21 cellular contexts compared by ENCODE assay signal in genomic region chr20:53515749-53516148, GRCh38.
DNase-seq lines count a peak whose midpoint lies in the region; ATAC-seq, FAIRE-seq and TF ChIP-seq lines count a peak whose summit lies in the region.
"Had no signal": no experiment of that assay in that cellular context is flagged by ENCODE, and none has a peak within 500 bp of the region (broad histone marks: within the 10 kb centered on the region; RNA-seq: fewer than 3 reads in every experiment).

No MANE protein-coding gene starts in this region.

- no peaks in the 10 kb centered on the region for H4K20me1 ChIP-seq in HepG2 (ENCODE audit: insufficient read depth, low read length)
- H4K20me1 ChIP-seq: BLaER1 treated with 17β-estradiol and CSF1 and Interleukin-3, amounts not matched to agents 10 nM and 100 nM had no signal

- POLR2A ChIA-PET in HepG2 (lab: Yijun Ruan, JAX): no interaction called here

- H2AFZ ChIP-seq in HepG2 (ENCODE audit: low read length): no peak overlapping the region

- no peak for FAIRE-seq in HepG2 (lab: Jason Lieb, UNC)
- FAIRE-seq: GM12892, GM19239, H1, HTR-8/SVneo had no signal

- no peak for TF ChIP-seq RAD21 in HepG2 (CRISPR knock-in tag; IDR thresholded peaks at IDR 0.05)

- WGBS in HepG2 (ENCODE audit: low lambda C conversion rate): 2% methylated on average over 4 of the region's 4 CpGs
- WGBS in right lobe of liver (ENCODE audit: insufficient coverage, low coverage, low lambda C conversion rate, missing lambda C conversion rate): 31% methylated on average over 4 of the region's 4 CpGs

- H3K4me1 ChIP-seq in HepG2 (ENCODE audit: insufficient read depth, low read length) (peaks cover 41% of the 10 kb centered on the region), right lobe of liver (no peaks in the 10 kb centered on the region)

- TF ChIP-seq EP300 in HepG2 (IDR thresholded peaks at IDR 0.05; ENCODE audit: low read depth in 2 of 2, low read length in 2 of 2) (no peak), HepG2 (CRISPR knock-in tag; IDR thresholded peaks at IDR 0.05; ENCODE audit: borderline replicate concordance) (no peak)

- no peaks in the 10 kb centered on the region for H3K36me3 Mint-ChIP-seq in activated T-cell treated with anti-CD3 and anti-CD28 coated beads, Interleukin-2, amount 50 U/mL, for 4 hours (ENCODE audit: insufficient read depth)
- H3K36me3 Mint-ChIP-seq: CD8-positive, alpha-beta T cell had no signal

- H3K9me3 Mint-ChIP-seq in activated T-cell treated with anti-CD3 and anti-CD28 coated beads, Interleukin-2, amount 50 U/mL, for 4 hours: no peaks in the 10 kb centered on the region
- H3K9me3 Mint-ChIP-seq: CD8-positive, alpha-beta T cell had no signal

- DNase-seq in HepG2 (ENCODE audit: low spot score) (peak; percentile 77), right lobe of liver (no peak), HuH-7 (ENCODE audit: low spot score) (peak; percentile 26), ureter (ENCODE audit: low spot score) (peak; percentile 2)
- no peak for DNase-seq in activated T-cell treated with anti-CD3 and anti-CD28 coated beads, Interleukin-2, amount 50 U/mL, for 4 hours
- DNase-seq: 8988T; CD8-positive, alpha-beta T cell; DMS 273 treated with DMSO at 0.1 percent for 48 hours; DMS79; GDM1; H9; KG1 had no signal

- no peaks in the 10 kb centered on the region for H3K79me2 ChIP-seq in HepG2 (ENCODE audit: insufficient read depth, low read length)

- ATAC-seq in HepG2 (no peak), right lobe of liver (no peak), HG03342 (IDR thresholded peaks at IDR 0.05; ENCODE audit: unreplicated experiment) (no peak), GM18907 (IDR thresholded peaks at IDR 0.05; ENCODE audit: unreplicated experiment) (no peak)
- no peak for ATAC-seq in activated T-cell treated with anti-CD3 and anti-CD28 coated beads, Interleukin-2, amount 50 U/mL, for 4 hours
- ATAC-seq: CD8-positive, alpha-beta T cell had no signal

- H3K9me3 ChIP-seq in HepG2 (ENCODE audit: low read length): no peaks in the 10 kb centered on the region
- H3K9me3 ChIP-seq in right lobe of liver: no peaks in the 10 kb centered on the region
- H3K9me3 ChIP-seq: BLaER1 treated with 17β-estradiol and CSF1 and Interleukin-3, amounts not matched to agents 10 nM and 100 nM had no signal

- no peak overlapping the region for H3K9ac ChIP-seq in HepG2 (ENCODE audit: insufficient read depth, low read depth, low read length)
- H3K9ac ChIP-seq: BLaER1 treated with 17β-estradiol and CSF1 and Interleukin-3, amounts not matched to agents 10 nM and 100 nM had no signal

- no peak overlapping the region for H3K4me2 ChIP-seq in HepG2 (ENCODE audit: low read depth, low read length)
- H3K4me2 ChIP-seq: BLaER1 treated with 17β-estradiol and CSF1 and Interleukin-3, amounts not matched to agents 10 nM and 100 nM had no signal

- H3K36me3 ChIP-seq in HepG2 (replicated peaks in 1 of 2; ENCODE audit: control insufficient read depth in 1 of 2, insufficient read depth in 2 of 2, low read length in 2 of 2): no peaks in the 10 kb centered on the region
- no peaks in the 10 kb centered on the region for H3K36me3 ChIP-seq in right lobe of liver
- H3K36me3 ChIP-seq: BLaER1 treated with 17β-estradiol and CSF1 and Interleukin-3, amounts not matched to agents 10 nM and 100 nM had no signal

- TF ChIP-seq POLR2A in HepG2 (IDR thresholded peaks at IDR 0.05; ENCODE audit: insufficient read depth in 1 of 2, low read depth in 2 of 2, low read length in 2 of 2) (no peak), right lobe of liver (IDR thresholded peaks at IDR 0.05) (no peak)

- no peak for TF ChIP-seq CTCF in HepG2 (CRISPR knock-in tag; IDR thresholded peaks at IDR 0.05)
- no peak for TF ChIP-seq CTCF in right lobe of liver (IDR thresholded peaks at IDR 0.05)
- no peak for TF ChIP-seq CTCF in VCaP (conservative IDR thresholded peaks at IDR 0.05)

- no TSS peak for BruUV-seq in HepG2 (replicated peaks; lab: Mats Ljungman, UMichigan)

- intact Hi-C loops in HepG2 (cut with micrococcal nuclease; ENCODE audit: unreplicated experiment) (no loop called here), right lobe of liver (cut with DNase I) (no loop called here)

- in situ Hi-C loops in HepG2 (cut with HindIII; ENCODE audit: extremely low pct_ligation_motif_present, low pct_unique_long_range_greater_than_20kb): no loop called here

- no peaks in the 10 kb centered on the region for H3K4me1 Mint-ChIP-seq in activated T-cell treated with anti-CD3 and anti-CD28 coated beads, Interleukin-2, amount 50 U/mL, for 4 hours (ENCODE audit: low read depth)
- H3K4me1 Mint-ChIP-seq: B cell had no signal

- CTCF ChIA-PET in HepG2 (lab: Yijun Ruan, JAX; ENCODE audit: low intra/inter-chr PET ratio, low total read pairs): no interaction called here

- H3K4me3 ChIP-seq in HepG2 (replicated peaks in 1 of 3; ENCODE audit: insufficient read depth in 1 of 3, low read depth in 2 of 3, low read length in 3 of 3) (no peak overlapping the region), right lobe of liver (no peak overlapping the region)
- H3K4me3 ChIP-seq: BLaER1 treated with 17β-estradiol and CSF1 and Interleukin-3, amounts not matched to agents 10 nM and 100 nM had no signal

- H3K27me3 ChIP-seq in HepG2 (ENCODE audit: control insufficient read depth in 1 of 2, insufficient read depth in 2 of 2, low read length in 2 of 2) (peaks cover 0 to 18% of the 10 kb centered on the region in 2 experiments; a peak in 2 of 5 replicates), right lobe of liver (no peaks in the 10 kb centered on the region)
- H3K27me3 ChIP-seq: BLaER1 treated with 17β-estradiol and CSF1 and Interleukin-3, amounts not matched to agents 10 nM and 100 nM had no signal

- H3K27ac ChIP-seq in HepG2 (ENCODE audit: extremely low read length, insufficient read depth, low read length) (no peak overlapping the region), right lobe of liver (no peak overlapping the region), VCaP (peak overlapping the region; percentile 8; the same call in 1 of the 2 replicates)
- H3K27ac ChIP-seq: BLaER1 treated with 17β-estradiol and CSF1 and Interleukin-3, amounts not matched to agents 10 nM and 100 nM had no signal

- H3K4me3 Mint-ChIP-seq in activated T-cell treated with anti-CD3 and anti-CD28 coated beads, Interleukin-2, amount 50 U/mL, for 4 hours: no peak overlapping the region
- H3K4me3 Mint-ChIP-seq: B cell; CD8-positive, alpha-beta T cell; H9 had no signal

- no peaks in the 10 kb centered on the region for H3K27me3 Mint-ChIP-seq in activated T-cell treated with anti-CD3 and anti-CD28 coated beads, Interleukin-2, amount 50 U/mL, for 4 hours (ENCODE audit: low read depth)
- H3K27me3 Mint-ChIP-seq: B cell had no signal

TF ChIP-seq in HepG2, 621 proteins besides CTCF, POLR2A, EP300 and RAD21 (continues in another document):
- TF ChIP-seq FOXP1 (IDR thresholded peaks at IDR 0.05): no peak
- TF ChIP-seq FOXP1 (CRISPR knock-in tag; IDR thresholded peaks at IDR 0.05): peak; percentile 11; the same call in 1 of the 2 replicates
- TF ChIP-seq ZNF597 (CRISPR knock-in tag; IDR thresholded peaks at IDR 0.05): no peak
- peak; percentile 42; the same call in 1 of the 2 replicates for TF ChIP-seq ZNF503 (CRISPR knock-in tag; IDR thresholded peaks at IDR 0.05)
- peak; percentile 56; the same call in 1 of the 2 replicates for TF ChIP-seq TCF7 (IDR thresholded peaks at IDR 0.05; ENCODE audit: low read depth)
- TF ChIP-seq PHF21A (CRISPR knock-in tag; IDR thresholded peaks at IDR 0.05): 0 out of 2 replicates have a peak, but pooled peaks have one; percentile 19
- TF ChIP-seq FOXA1 (IDR thresholded peaks at IDR 0.05): no peak
- TF ChIP-seq FOXA1 (CRISPR knock-in tag; IDR thresholded peaks at IDR 0.05): peak; percentile 54
- TF ChIP-seq NR2F2 (IDR thresholded peaks at IDR 0.05; ENCODE audit: borderline replicate concordance, low read depth): 0 out of 2 replicates have a peak, but pooled peaks have one; percentile 26
- TF ChIP-seq ZNF788 (CRISPR knock-in tag; IDR thresholded peaks at IDR 0.05; ENCODE audit: borderline replicate concordance): no peak

Comparison
In these comparisons a context has a peak if more than half of its experiments do, and no peak if none do; other contexts are left out.
1. DNase-seq: peak in HepG2 (single experiment), HuH-7 (single experiment) and ureter (single experiment); none in right lobe of liver (0 of 3) and activated T-cell treated with anti-CD3 and anti-CD28 coated beads, Interleukin-2, amount 50 U/mL, for 4 hours (single experiment).